ENCODE assay signal across 16 cellular contexts in the genomic region with DNA sequence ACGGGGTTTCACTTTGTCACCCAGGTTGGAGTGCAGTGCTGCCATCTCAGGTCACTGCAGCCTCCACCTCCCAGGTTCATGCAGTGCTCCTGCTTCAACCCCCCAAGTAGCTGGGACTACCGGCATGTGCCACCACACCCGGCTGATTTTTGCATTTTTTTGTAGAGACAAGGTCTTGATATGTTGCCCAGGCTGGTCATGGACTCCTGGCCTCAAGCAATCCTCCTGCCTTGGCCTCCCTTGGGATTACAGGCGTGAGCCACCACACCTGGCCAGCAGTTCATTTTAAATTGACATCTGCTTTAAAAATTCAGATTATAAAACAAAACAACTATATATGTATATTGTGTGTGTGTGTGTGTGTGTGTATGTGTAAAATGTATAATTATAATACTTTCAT. TPM values are rescaled to one million over a fixed set of nuclear protein-coding genes. Genes with fewer than 3 reads are reported as not detected.
DNase-seq lines count a peak whose midpoint lies in the region; ATAC-seq and TF ChIP-seq lines count a peak whose summit lies in the region.
"Had no signal": no experiment of that assay in that cellular context is flagged by ENCODE, and none has a peak within 500 bp of the region (broad histone marks: within the 10 kb centered on the region; RNA-seq: fewer than 3 reads in every experiment).

No MANE protein-coding gene starts in this region.

- DNase-seq in CD8-positive, alpha-beta T cell, result no peak
- DNase-seq in central memory CD8-positive, alpha-beta T cell (ENCODE audit: low spot score in 2 of 2), result no peak
- no peak for DNase-seq in testis
- DNase-seq in sciatic nerve (ENCODE audit: low spot score), result no peak
- DNase-seq: C1 segment of cervical spinal cord; CD8-positive, alpha-beta memory T cell; DMS 273 treated with DMSO at 0.1 percent for 48 hours; DMS79; EL; GDM1; GOT3; HFFc6 had no signal

- no peaks in the 10 kb centered on the region for H3K4me1 ChIP-seq in CD8-positive, alpha-beta T cell (ENCODE audit: insufficient read depth, low read length)
- H3K4me1 ChIP-seq in testis, result no peaks in the 10 kb centered on the region
- H3K4me1 ChIP-seq: HAP-1 had no signal

- no peak for TF ChIP-seq POLR2A in testis (IDR thresholded peaks at IDR 0.05)

- peak overlapping the region; percentile 32 for H3K27ac Mint-ChIP-seq in CD8-positive, alpha-beta T cell
- H3K27ac Mint-ChIP-seq in IgD-negative memory B cell, result peak overlapping the region in 2 of 3 donors; percentile 39 to 57
- peak overlapping the region; percentile 75 for H3K27ac Mint-ChIP-seq in central memory CD8-positive, alpha-beta T cell (ENCODE audit: low read depth)
- H3K27ac Mint-ChIP-seq: HFFc6 had no signal

- no peak for ATAC-seq in CD8-positive, alpha-beta T cell
- ATAC-seq in central memory CD8-positive, alpha-beta T cell (replicated peaks; ENCODE audit: extremely low read depth, poor library complexity, severe bottlenecking), result no peak
- ATAC-seq in HG02610 (IDR thresholded peaks at IDR 0.05; ENCODE audit: unreplicated experiment) (no peak), sciatic nerve (no peak)
- ATAC-seq: GM12878 had no signal

- H3K27me3 Mint-ChIP-seq in CD8-positive, alpha-beta T cell (ENCODE audit: low read depth), result no peaks in the 10 kb centered on the region
- H3K27me3 Mint-ChIP-seq in IgD-negative memory B cell, result no peaks in the 10 kb centered on the region
- H3K27me3 Mint-ChIP-seq in central memory CD8-positive, alpha-beta T cell, result no peaks in the 10 kb centered on the region
- H3K27me3 Mint-ChIP-seq: CD8-positive, alpha-beta memory T cell had no signal

- H3K9me3 Mint-ChIP-seq in CD8-positive, alpha-beta T cell, result peaks cover 4% of the 10 kb centered on the region
- peaks cover 0 to 2% (median 0%) of the 10 kb centered on the region in 3 donors for H3K9me3 Mint-ChIP-seq in IgD-negative memory B cell
- H3K9me3 Mint-ChIP-seq in central memory CD8-positive, alpha-beta T cell, result no peaks in the 10 kb centered on the region
- H3K9me3 Mint-ChIP-seq: CD8-positive, alpha-beta memory T cell; HFFc6 had no signal

- H3K36me3 Mint-ChIP-seq in CD8-positive, alpha-beta T cell, result peaks cover 63% of the 10 kb centered on the region
- H3K36me3 Mint-ChIP-seq in IgD-negative memory B cell, result peaks cover 8% of the 10 kb centered on the region
- peaks cover 20% of the 10 kb centered on the region for H3K36me3 Mint-ChIP-seq in central memory CD8-positive, alpha-beta T cell (ENCODE audit: insufficient read depth)

- intact Hi-C loops in CD8-positive, alpha-beta T cell (cut with DNase I, micrococcal nuclease), result no loop called here
- intact Hi-C loops in testis (cut with DNase I; ENCODE audit: low total_unique reads) (no loop called here), sciatic nerve (cut with DNase I) (no loop called here)

- H3K4me3 Mint-ChIP-seq in CD8-positive, alpha-beta T cell, result no peak overlapping the region
- no peak overlapping the region for H3K4me3 Mint-ChIP-seq in IgD-negative memory B cell
- H3K4me3 Mint-ChIP-seq in central memory CD8-positive, alpha-beta T cell, result no peak overlapping the region
- H3K4me3 Mint-ChIP-seq: CD8-positive, alpha-beta memory T cell; HFFc6 had no signal

- TF ChIP-seq CTCF in CD8-positive, alpha-beta T cell (IDR thresholded peaks at IDR 0.05), result no peak
- no peak for TF ChIP-seq CTCF in testis (IDR thresholded peaks at IDR 0.05)

- POLR2A ChIA-PET in CD8-positive, alpha-beta T cell (lab: Charles Lee), result no interaction called here

- no peak overlapping the region for H3K27ac ChIP-seq in CD8-positive, alpha-beta T cell (ENCODE audit: low read depth, low read length)
- no peak overlapping the region for H3K27ac ChIP-seq in testis

- peaks cover 16% of the 10 kb centered on the region for H3K36me3 ChIP-seq in CD8-positive, alpha-beta T cell (ENCODE audit: insufficient read depth, low read length)
- H3K36me3 ChIP-seq in testis (ENCODE audit: low read depth, missing control alignments), result no peaks in the 10 kb centered on the region

- WGBS in testis, 2 donors, result 90 to 92% methylated on average over 4 of the region's 4 CpGs

- no peak overlapping the region for H3K4me3 ChIP-seq in CD8-positive, alpha-beta T cell (ENCODE audit: low read depth, low read length)
- no peak overlapping the region for H3K4me3 ChIP-seq in testis
- H3K4me3 ChIP-seq: GM12878, HAP-1 had no signal

- H3K9me3 ChIP-seq in CD8-positive, alpha-beta T cell (ENCODE audit: low read length), result no peaks in the 10 kb centered on the region
- no peaks in the 10 kb centered on the region for H3K9me3 ChIP-seq in testis
- H3K9me3 ChIP-seq: HAP-1 had no signal

- H3K27me3 ChIP-seq in CD8-positive, alpha-beta T cell (ENCODE audit: insufficient read depth, low read length), result no peaks in the 10 kb centered on the region
- no peaks in the 10 kb centered on the region for H3K27me3 ChIP-seq in testis

- H3K4me1 Mint-ChIP-seq in CD8-positive, alpha-beta T cell (ENCODE audit: low read depth), result no peaks in the 10 kb centered on the region
- H3K4me1 Mint-ChIP-seq in IgD-negative memory B cell, result peaks cover 0 to 4% (median 0%) of the 10 kb centered on the region in 3 donors
- peaks cover 11% of the 10 kb centered on the region for H3K4me1 Mint-ChIP-seq in central memory CD8-positive, alpha-beta T cell

- CTCF ChIA-PET in CD8-positive, alpha-beta T cell (lab: Charles Lee), result interaction anchor here (1.7 to 2.6 kb wide), 2 partner anchors 11 to 303 kb away, joined by 3 to 9 read pairs; no protein-coding TSS in a partner anchor

RNA-seq across cellular contexts. Expression of a gene that starts 38.3 kb away (rescaled TPM):
- under 1 TPM; 0.68 to 1.00 TPM for total RNA-seq in CD8-positive, alpha-beta T cell
- polyA plus RNA-seq in IgD-negative memory B cell, result 0.46 TPM
- 10 to 100 TPM in 1 of 2 donors, 1 to 10 TPM in 1; 6.8 to 10.4 TPM for total RNA-seq in testis
- 10.5 TPM for polyA plus RNA-seq in testis (ENCODE audit: insufficient read depth, low read depth, low replicate concordance)
- total RNA-seq in sciatic nerve, result 12.8 TPM
